2 cellular contexts compared by ENCODE assay signal in the genomic region with DNA sequence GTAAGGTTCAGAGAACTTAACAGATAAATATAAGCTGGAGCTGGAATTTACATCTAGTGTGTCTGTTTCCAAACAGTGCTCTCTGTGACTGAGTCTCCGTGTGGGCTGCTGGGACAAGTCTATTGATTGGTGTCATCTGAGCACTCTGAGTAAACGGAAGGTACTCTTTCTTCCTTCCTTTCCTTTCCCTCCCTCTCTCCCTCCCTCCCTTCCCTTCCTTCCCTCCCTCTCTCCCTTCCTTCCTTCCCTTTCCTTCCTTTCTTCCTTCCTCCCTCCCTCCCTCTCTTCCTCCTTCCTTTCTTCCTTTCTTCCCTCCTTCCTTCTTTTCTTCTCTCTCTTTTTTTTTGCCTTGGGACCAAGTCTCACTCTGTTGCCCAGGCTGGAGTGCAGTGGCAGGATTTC.
TF ChIP-seq lines count a peak whose summit lies in the region.

No MANE protein-coding gene starts in this region.

TF ChIP-seq in SK-N-SH, 30 proteins besides CTCF, POLR2A, EP300 and RAD21 (continued from another document):
- TF ChIP-seq SMC3 (IDR thresholded peaks at IDR 0.05; ENCODE audit: low read depth, low read length) (no peak), TAF1 (IDR thresholded peaks at IDR 0.05; ENCODE audit: borderline replicate concordance, low read depth, low read length) (no peak)

TF ChIP-seq in HepG2, 621 proteins besides CTCF, POLR2A, EP300 and RAD21 (continued from another document and continues in another):
- TF ChIP-seq, protein P1, sequence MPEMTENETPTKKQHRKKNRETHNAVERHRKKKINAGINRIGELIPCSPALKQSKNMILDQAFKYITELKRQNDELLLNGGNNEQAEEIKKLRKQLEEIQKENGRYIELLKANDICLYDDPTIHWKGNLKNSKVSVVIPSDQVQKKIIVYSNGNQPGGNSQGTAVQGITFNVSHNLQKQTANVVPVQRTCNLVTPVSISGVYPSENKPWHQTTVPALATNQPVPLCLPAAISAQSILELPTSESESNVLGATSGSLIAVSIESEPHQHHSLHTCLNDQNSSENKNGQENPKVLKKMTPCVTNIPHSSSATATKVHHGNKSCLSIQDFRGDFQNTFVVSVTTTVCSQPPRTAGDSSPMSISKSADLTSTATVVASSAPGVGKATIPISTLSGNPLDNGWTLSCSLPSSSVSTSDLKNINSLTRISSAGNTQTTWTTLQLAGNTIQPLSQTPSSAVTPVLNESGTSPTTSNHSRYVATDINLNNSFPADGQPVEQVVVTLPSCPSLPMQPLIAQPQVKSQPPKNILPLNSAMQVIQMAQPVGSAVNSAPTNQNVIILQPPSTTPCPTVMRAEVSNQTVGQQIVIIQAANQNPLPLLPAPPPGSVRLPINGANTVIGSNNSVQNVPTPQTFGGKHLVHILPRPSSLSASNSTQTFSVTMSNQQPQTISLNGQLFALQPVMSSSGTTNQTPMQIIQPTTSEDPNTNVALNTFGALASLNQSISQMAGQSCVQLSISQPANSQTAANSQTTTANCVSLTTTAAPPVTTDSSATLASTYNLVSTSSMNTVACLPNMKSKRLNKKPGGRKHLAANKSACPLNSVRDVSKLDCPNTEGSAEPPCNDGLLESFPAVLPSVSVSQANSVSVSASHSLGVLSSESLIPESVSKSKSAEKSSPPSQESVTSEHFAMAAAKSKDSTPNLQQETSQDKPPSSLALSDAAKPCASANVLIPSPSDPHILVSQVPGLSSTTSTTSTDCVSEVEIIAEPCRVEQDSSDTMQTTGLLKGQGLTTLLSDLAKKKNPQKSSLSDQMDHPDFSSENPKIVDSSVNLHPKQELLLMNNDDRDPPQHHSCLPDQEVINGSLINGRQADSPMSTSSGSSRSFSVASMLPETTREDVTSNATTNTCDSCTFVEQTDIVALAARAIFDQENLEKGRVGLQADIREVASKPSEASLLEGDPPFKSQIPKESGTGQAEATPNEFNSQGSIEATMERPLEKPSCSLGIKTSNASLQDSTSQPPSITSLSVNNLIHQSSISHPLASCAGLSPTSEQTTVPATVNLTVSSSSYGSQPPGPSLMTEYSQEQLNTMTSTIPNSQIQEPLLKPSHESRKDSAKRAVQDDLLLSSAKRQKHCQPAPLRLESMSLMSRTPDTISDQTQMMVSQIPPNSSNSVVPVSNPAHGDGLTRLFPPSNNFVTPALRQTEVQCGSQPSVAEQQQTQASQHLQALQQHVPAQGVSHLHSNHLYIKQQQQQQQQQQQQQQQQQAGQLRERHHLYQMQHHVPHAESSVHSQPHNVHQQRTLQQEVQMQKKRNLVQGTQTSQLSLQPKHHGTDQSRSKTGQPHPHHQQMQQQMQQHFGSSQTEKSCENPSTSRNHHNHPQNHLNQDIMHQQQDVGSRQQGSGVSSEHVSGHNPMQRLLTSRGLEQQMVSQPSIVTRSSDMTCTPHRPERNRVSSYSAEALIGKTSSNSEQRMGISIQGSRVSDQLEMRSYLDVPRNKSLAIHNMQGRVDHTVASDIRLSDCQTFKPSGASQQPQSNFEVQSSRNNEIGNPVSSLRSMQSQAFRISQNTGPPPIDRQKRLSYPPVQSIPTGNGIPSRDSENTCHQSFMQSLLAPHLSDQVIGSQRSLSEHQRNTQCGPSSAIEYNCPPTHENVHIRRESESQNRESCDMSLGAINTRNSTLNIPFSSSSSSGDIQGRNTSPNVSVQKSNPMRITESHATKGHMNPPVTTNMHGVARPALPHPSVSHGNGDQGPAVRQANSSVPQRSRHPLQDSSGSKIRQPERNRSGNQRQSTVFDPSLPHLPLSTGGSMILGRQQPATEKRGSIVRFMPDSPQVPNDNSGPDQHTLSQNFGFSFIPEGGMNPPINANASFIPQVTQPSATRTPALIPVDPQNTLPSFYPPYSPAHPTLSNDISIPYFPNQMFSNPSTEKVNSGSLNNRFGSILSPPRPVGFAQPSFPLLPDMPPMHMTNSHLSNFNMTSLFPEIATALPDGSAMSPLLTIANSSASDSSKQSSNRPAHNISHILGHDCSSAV (CRISPR knock-in tag; IDR thresholded peaks at IDR 0.05; ENCODE audit: borderline replicate concordance) = no peak
- TF ChIP-seq LCORL (IDR thresholded peaks at IDR 0.05) (peak; percentile 35; the same call in 1 of the 2 replicates), LCORL (CRISPR knock-in tag; IDR thresholded peaks at IDR 0.05) (no peak), RARA (CRISPR knock-in tag; IDR thresholded peaks at IDR 0.05) (peak; percentile 31; the same call in 1 of the 2 replicates), ZNF891 (CRISPR knock-in tag; IDR thresholded peaks at IDR 0.05) (no peak), ZNF292 (CRISPR knock-in tag; IDR thresholded peaks at IDR 0.05; ENCODE audit: borderline replicate concordance, low read depth) (no peak), ERF (CRISPR knock-in tag; IDR thresholded peaks at IDR 0.05) (0 out of 2 replicates have a peak, but pooled peaks have one; percentile 30), PCBP2 (optimal IDR thresholded peaks at IDR 0.05; ENCODE audit: low read depth, low read length, poor library complexity, severe bottlenecking) (peak; percentile 84), TARDBP (CRISPR knock-in tag; IDR thresholded peaks at IDR 0.05) (peak; percentile 26; the same call in 1 of the 2 replicates), RXRB (CRISPR knock-in tag; IDR thresholded peaks at IDR 0.05; ENCODE audit: borderline replicate concordance) (peak; percentile 37; the same call in 1 of the 2 replicates), ZNF263 (CRISPR knock-in tag; IDR thresholded peaks at IDR 0.05) (peak; percentile 57; the same call in 1 of the 2 replicates), SIX4 (CRISPR knock-in tag; IDR thresholded peaks at IDR 0.05) (peak; percentile 62; the same call in 1 of the 2 replicates), SAP130 (CRISPR knock-in tag; IDR thresholded peaks at IDR 0.05; ENCODE audit: low read depth) (peak; percentile 65; the same call in 1 of the 2 replicates), ZNF839 (CRISPR knock-in tag; IDR thresholded peaks at IDR 0.05; ENCODE audit: borderline replicate concordance) (no peak), ZNF180 (CRISPR knock-in tag; IDR thresholded peaks at IDR 0.05; ENCODE audit: borderline replicate concordance, low read depth) (no peak), HNRNPK (IDR thresholded peaks at IDR 0.05; ENCODE audit: low read depth, low read length, poor library complexity, severe bottlenecking) (peak; percentile 87), ZNF10 (CRISPR knock-in tag; IDR thresholded peaks at IDR 0.05; ENCODE audit: borderline replicate concordance, low read depth) (no peak), ELF4 (CRISPR knock-in tag; IDR thresholded peaks at IDR 0.05; ENCODE audit: borderline replicate concordance) (no peak), KAT8 (CRISPR knock-in tag; IDR thresholded peaks at IDR 0.05) (peak; percentile 58), FOXA1 (IDR thresholded peaks at IDR 0.05) (no peak), FOXA1 (CRISPR knock-in tag; IDR thresholded peaks at IDR 0.05) (0 out of 2 replicates have a peak, but pooled peaks have one; percentile 8), ETV6 (CRISPR knock-in tag; conservative IDR thresholded peaks at IDR 0.05) (0 out of 2 replicates have a peak, but pooled peaks have one; percentile 47), TSC22D2 (CRISPR knock-in tag; IDR thresholded peaks at IDR 0.05; ENCODE audit: borderline replicate concordance) (no peak), ZNF264 (CRISPR knock-in tag; IDR thresholded peaks at IDR 0.05) (peak; percentile 90; the same call in 1 of the 2 replicates), ETV5 (CRISPR knock-in tag; IDR thresholded peaks at IDR 0.05; ENCODE audit: borderline replicate concordance) (peak; percentile 76), SIX1 (CRISPR knock-in tag; IDR thresholded peaks at IDR 0.05; ENCODE audit: borderline replicate concordance) (peak; percentile 87), MEIS1 (CRISPR knock-in tag; IDR thresholded peaks at IDR 0.05; ENCODE audit: borderline replicate concordance) (0 out of 2 replicates have a peak, but pooled peaks have one; percentile 65), SOX6 (IDR thresholded peaks at IDR 0.05) (no peak), SOX6 (CRISPR knock-in tag; IDR thresholded peaks at IDR 0.05) (peak; percentile 27)
- TF ChIP-seq, protein P2, sequence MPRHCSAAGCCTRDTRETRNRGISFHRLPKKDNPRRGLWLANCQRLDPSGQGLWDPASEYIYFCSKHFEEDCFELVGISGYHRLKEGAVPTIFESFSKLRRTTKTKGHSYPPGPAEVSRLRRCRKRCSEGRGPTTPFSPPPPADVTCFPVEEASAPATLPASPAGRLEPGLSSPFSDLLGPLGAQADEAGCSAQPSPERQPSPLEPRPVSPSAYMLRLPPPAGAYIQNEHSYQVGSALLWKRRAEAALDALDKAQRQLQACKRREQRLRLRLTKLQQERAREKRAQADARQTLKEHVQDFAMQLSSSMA (CRISPR knock-in tag; IDR thresholded peaks at IDR 0.05) = no peak
- TF ChIP-seq, protein P3, sequence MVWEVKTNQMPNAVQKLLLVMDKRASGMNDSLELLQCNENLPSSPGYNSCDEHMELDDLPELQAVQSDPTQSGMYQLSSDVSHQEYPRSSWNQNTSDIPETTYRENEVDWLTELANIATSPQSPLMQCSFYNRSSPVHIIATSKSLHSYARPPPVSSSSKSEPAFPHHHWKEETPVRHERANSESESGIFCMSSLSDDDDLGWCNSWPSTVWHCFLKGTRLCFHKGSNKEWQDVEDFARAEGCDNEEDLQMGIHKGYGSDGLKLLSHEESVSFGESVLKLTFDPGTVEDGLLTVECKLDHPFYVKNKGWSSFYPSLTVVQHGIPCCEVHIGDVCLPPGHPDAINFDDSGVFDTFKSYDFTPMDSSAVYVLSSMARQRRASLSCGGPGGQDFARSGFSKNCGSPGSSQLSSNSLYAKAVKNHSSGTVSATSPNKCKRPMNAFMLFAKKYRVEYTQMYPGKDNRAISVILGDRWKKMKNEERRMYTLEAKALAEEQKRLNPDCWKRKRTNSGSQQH (CRISPR knock-in tag; IDR thresholded peaks at IDR 0.05; ENCODE audit: low read depth) = 0 out of 2 replicates have a peak, but pooled peaks have one; percentile 31
- TF ChIP-seq, protein P4, sequence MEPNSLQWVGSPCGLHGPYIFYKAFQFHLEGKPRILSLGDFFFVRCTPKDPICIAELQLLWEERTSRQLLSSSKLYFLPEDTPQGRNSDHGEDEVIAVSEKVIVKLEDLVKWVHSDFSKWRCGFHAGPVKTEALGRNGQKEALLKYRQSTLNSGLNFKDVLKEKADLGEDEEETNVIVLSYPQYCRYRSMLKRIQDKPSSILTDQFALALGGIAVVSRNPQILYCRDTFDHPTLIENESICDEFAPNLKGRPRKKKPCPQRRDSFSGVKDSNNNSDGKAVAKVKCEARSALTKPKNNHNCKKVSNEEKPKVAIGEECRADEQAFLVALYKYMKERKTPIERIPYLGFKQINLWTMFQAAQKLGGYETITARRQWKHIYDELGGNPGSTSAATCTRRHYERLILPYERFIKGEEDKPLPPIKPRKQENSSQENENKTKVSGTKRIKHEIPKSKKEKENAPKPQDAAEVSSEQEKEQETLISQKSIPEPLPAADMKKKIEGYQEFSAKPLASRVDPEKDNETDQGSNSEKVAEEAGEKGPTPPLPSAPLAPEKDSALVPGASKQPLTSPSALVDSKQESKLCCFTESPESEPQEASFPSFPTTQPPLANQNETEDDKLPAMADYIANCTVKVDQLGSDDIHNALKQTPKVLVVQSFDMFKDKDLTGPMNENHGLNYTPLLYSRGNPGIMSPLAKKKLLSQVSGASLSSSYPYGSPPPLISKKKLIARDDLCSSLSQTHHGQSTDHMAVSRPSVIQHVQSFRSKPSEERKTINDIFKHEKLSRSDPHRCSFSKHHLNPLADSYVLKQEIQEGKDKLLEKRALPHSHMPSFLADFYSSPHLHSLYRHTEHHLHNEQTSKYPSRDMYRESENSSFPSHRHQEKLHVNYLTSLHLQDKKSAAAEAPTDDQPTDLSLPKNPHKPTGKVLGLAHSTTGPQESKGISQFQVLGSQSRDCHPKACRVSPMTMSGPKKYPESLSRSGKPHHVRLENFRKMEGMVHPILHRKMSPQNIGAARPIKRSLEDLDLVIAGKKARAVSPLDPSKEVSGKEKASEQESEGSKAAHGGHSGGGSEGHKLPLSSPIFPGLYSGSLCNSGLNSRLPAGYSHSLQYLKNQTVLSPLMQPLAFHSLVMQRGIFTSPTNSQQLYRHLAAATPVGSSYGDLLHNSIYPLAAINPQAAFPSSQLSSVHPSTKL (CRISPR knock-in tag; IDR thresholded peaks at IDR 0.05) = peak; percentile 63
- TF ChIP-seq, protein P5, sequence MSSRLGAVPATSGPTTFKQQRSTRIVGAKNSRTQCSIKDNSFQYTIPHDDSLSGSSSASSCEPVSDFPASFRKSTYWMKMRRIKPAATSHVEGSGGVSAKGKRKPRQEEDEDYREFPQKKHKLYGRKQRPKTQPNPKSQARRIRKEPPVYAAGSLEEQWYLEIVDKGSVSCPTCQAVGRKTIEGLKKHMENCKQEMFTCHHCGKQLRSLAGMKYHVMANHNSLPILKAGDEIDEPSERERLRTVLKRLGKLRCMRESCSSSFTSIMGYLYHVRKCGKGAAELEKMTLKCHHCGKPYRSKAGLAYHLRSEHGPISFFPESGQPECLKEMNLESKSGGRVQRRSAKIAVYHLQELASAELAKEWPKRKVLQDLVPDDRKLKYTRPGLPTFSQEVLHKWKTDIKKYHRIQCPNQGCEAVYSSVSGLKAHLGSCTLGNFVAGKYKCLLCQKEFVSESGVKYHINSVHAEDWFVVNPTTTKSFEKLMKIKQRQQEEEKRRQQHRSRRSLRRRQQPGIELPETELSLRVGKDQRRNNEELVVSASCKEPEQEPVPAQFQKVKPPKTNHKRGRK (CRISPR knock-in tag; IDR thresholded peaks at IDR 0.05) = peak; percentile 84; the same call in 1 of the 2 replicates
- TF ChIP-seq, protein P6, sequence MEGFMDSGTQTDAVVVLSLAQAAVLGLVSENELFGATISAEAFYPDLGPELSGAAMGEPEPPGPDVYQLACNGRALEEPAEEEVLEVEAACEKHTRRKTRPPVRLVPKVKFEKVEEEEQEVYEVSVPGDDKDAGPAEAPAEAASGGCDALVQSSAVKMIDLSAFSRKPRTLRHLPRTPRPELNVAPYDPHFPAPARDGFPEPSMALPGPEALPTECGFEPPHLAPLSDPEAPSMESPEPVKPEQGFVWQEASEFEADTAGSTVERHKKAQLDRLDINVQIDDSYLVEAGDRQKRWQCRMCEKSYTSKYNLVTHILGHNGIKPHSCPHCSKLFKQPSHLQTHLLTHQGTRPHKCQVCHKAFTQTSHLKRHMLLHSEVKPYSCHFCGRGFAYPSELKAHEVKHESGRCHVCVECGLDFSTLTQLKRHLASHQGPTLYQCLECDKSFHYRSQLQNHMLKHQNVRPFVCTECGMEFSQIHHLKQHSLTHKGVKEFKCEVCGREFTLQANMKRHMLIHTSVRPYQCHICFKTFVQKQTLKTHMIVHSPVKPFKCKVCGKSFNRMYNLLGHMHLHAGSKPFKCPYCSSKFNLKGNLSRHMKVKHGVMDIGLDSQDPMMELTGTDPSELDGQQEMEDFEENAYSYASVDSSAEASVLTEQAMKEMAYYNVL (CRISPR knock-in tag; IDR thresholded peaks at IDR 0.05; ENCODE audit: borderline replicate concordance) = peak; percentile 100
